11 cellular contexts compared by ENCODE assay signal in the genomic region with DNA sequence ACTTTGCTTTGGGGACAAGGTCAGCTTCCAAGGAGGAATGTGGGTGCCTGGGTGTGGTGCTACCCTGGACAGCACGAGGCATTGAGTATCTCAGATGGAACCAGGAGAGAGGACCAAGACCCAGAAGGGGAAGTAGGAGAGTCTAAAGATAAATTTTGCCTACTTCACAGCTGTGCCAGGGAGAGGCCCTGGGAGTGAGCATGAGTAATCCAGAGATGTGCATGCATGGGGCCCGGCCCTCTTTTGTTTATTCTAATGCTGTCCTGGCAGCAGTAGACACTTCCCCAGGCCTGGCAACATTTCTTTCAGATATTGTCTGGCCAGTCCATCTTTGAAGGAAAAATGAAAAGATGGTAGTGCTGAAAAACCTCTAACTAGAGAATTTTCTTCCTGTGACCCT. TPM values are rescaled to one million over a fixed set of nuclear protein-coding genes. Genes with fewer than 3 reads are reported as not detected.
A peak's percentile ranks its signal among the peaks of the same experiment; 100 is the strongest.
DNase-seq lines count a peak whose midpoint lies in the region; ATAC-seq, FAIRE-seq and TF ChIP-seq lines count a peak whose summit lies in the region.
"Had no signal": no experiment of that assay in that cellular context is flagged by ENCODE, and none has a peak within 500 bp of the region (broad histone marks: within the 10 kb centered on the region; RNA-seq: fewer than 3 reads in every experiment).

No MANE protein-coding gene starts in this region.

- DNase-seq in SIG-M5 treated with dmso at 0.1 percent for 504 hours (lab: John Stamatoyannopoulos, UW; ENCODE audit: unreplicated experiment) (peak; percentile 41), SIG-M5 (lab: John Stamatoyannopoulos, UW) (no peak), astrocyte (ENCODE audit: low read depth) (peak; percentile 34), kidney tubule cell (ENCODE audit: low spot score) (peak; percentile 50), urothelium cell line (ENCODE audit: low spot score) (peak; percentile 53), NCI-H2227 (lab: John Stamatoyannopoulos, UW; ENCODE audit: unreplicated experiment) (no peak)
- DNase-seq in CD8-positive, alpha-beta T cell, result no peak
- no peak for DNase-seq in CD4-positive, alpha-beta memory T cell
- DNase-seq: ACHN; activated T-cell treated with anti-CD3 and anti-CD28 coated beads, Interleukin-2, amount 50 U/mL, for 4 hours; esophagus squamous epithelium had no signal

- no peak for TF ChIP-seq CTCF in astrocyte (IDR thresholded peaks at IDR 0.05; ENCODE audit: insufficient read depth, low read depth, low read length)
- no peak for TF ChIP-seq CTCF in CD8-positive, alpha-beta T cell (IDR thresholded peaks at IDR 0.05)

- no peaks in the 10 kb centered on the region for H3K27me3 Mint-ChIP-seq in astrocyte (ENCODE audit: low read depth, unreplicated experiment)
- no peaks in the 10 kb centered on the region for H3K27me3 Mint-ChIP-seq in CD8-positive, alpha-beta T cell (ENCODE audit: low read depth)
- no peaks in the 10 kb centered on the region for H3K27me3 Mint-ChIP-seq in CD4-positive, alpha-beta memory T cell

- POLR2A ChIA-PET in CD8-positive, alpha-beta T cell (lab: Charles Lee), result no interaction called here
- POLR2A ChIA-PET in CD4-positive, alpha-beta memory T cell (lab: Charles Lee; ENCODE audit: partially characterized antibody), result no interaction called here

- no peaks in the 10 kb centered on the region for H3K27me3 ChIP-seq in astrocyte (ENCODE audit: insufficient read depth, low read length)
- no peaks in the 10 kb centered on the region for H3K27me3 ChIP-seq in CD8-positive, alpha-beta T cell (ENCODE audit: insufficient read depth, low read length)
- no peaks in the 10 kb centered on the region for H3K27me3 ChIP-seq in CD4-positive, alpha-beta memory T cell (ENCODE audit: insufficient read depth, low read length)
- H3K27me3 ChIP-seq: esophagus squamous epithelium had no signal

- H3K4me1 Mint-ChIP-seq in astrocyte (ENCODE audit: low read depth, unreplicated experiment), result peaks cover 8% of the 10 kb centered on the region
- no peaks in the 10 kb centered on the region for H3K4me1 Mint-ChIP-seq in CD8-positive, alpha-beta T cell (ENCODE audit: low read depth)
- peaks cover 0 to 1% (median 0%) of the 10 kb centered on the region in 4 donors for H3K4me1 Mint-ChIP-seq in CD4-positive, alpha-beta memory T cell

- CTCF ChIA-PET in CD8-positive, alpha-beta T cell (lab: Charles Lee), result interaction anchor here (1.2 kb wide), 1 partner anchor 124 kb away, joined by 3 read pairs; no protein-coding TSS in a partner anchor
- CTCF ChIA-PET in CD4-positive, alpha-beta memory T cell (lab: Charles Lee; ENCODE audit: partially characterized antibody), result no interaction called here

- no peak overlapping the region for H3K27ac ChIP-seq in astrocyte (ENCODE audit: low read depth, low read length)
- H3K27ac ChIP-seq in CD8-positive, alpha-beta T cell (ENCODE audit: low read depth, low read length), result no peak overlapping the region
- H3K27ac ChIP-seq in CD4-positive, alpha-beta memory T cell (ENCODE audit: low read depth, low read length), result no peak overlapping the region
- H3K27ac ChIP-seq: esophagus squamous epithelium had no signal

- H3K9me3 ChIP-seq in astrocyte (ENCODE audit: insufficient read depth, low read depth, low read length), result no peaks in the 10 kb centered on the region
- H3K9me3 ChIP-seq in CD8-positive, alpha-beta T cell (ENCODE audit: low read length), result no peaks in the 10 kb centered on the region
- no peaks in the 10 kb centered on the region for H3K9me3 ChIP-seq in CD4-positive, alpha-beta memory T cell (ENCODE audit: control insufficient read depth in 1 of 2, low read length in 2 of 2)
- H3K9me3 ChIP-seq: esophagus squamous epithelium had no signal

- ATAC-seq in CD8-positive, alpha-beta T cell, result no peak
- ATAC-seq: activated T-cell treated with anti-CD3 and anti-CD28 coated beads, Interleukin-2, amount 50 U/mL, for 4 hours had no signal

- H3K36me3 Mint-ChIP-seq in astrocyte (ENCODE audit: low read depth, unreplicated experiment), result no peaks in the 10 kb centered on the region
- no peaks in the 10 kb centered on the region for H3K36me3 Mint-ChIP-seq in CD8-positive, alpha-beta T cell
- no peaks in the 10 kb centered on the region for H3K36me3 Mint-ChIP-seq in CD4-positive, alpha-beta memory T cell

- H3K79me2 ChIP-seq in astrocyte (ENCODE audit: insufficient read depth, low read length), result no peaks in the 10 kb centered on the region

- no peak overlapping the region for H3K4me3 ChIP-seq in astrocyte (ENCODE audit: insufficient read depth, low read depth, low read length)
- H3K4me3 ChIP-seq in CD8-positive, alpha-beta T cell (ENCODE audit: low read depth, low read length), result no peak overlapping the region
- H3K4me3 ChIP-seq in CD4-positive, alpha-beta memory T cell (ENCODE audit: low read length in 2 of 2), result no peak overlapping the region
- H3K4me3 ChIP-seq: esophagus squamous epithelium had no signal

- no peak overlapping the region for H2AFZ ChIP-seq in astrocyte (ENCODE audit: low read depth, low read length)

- no peak overlapping the region for H3K9ac ChIP-seq in astrocyte (ENCODE audit: low read length)

- H3K27ac Mint-ChIP-seq in astrocyte (ENCODE audit: unreplicated experiment), result no peak overlapping the region
- no peak overlapping the region for H3K27ac Mint-ChIP-seq in CD8-positive, alpha-beta T cell
- H3K27ac Mint-ChIP-seq in CD4-positive, alpha-beta memory T cell, result no peak overlapping the region

- H3K9me3 Mint-ChIP-seq in astrocyte (ENCODE audit: unreplicated experiment), result peaks cover 2% of the 10 kb centered on the region
- no peaks in the 10 kb centered on the region for H3K9me3 Mint-ChIP-seq in CD8-positive, alpha-beta T cell
- H3K9me3 Mint-ChIP-seq in CD4-positive, alpha-beta memory T cell, result no peaks in the 10 kb centered on the region
- H3K9me3 Mint-ChIP-seq: activated T-cell treated with anti-CD3 and anti-CD28 coated beads, Interleukin-2, amount 50 U/mL, for 4 hours had no signal

- intact Hi-C loops in CD8-positive, alpha-beta T cell (cut with DNase I, micrococcal nuclease), result loop anchor here in 1 of 2 experiments (5.0 kb wide), 1 partner anchor 61 kb away; no protein-coding TSS in a partner anchor
- intact Hi-C loops in CD4-positive, alpha-beta memory T cell (cut with micrococcal nuclease), result no loop called here

- H4K20me1 ChIP-seq in astrocyte (ENCODE audit: insufficient read depth, low read length), result no peaks in the 10 kb centered on the region

- H3K4me3 Mint-ChIP-seq in astrocyte (ENCODE audit: unreplicated experiment), result no peak overlapping the region
- no peak overlapping the region for H3K4me3 Mint-ChIP-seq in CD8-positive, alpha-beta T cell
- H3K4me3 Mint-ChIP-seq in CD4-positive, alpha-beta memory T cell, result no peak overlapping the region
- H3K4me3 Mint-ChIP-seq: activated T-cell treated with anti-CD3 and anti-CD28 coated beads, Interleukin-2, amount 50 U/mL, for 4 hours had no signal

- peak overlapping the region; percentile 11 for H3K4me2 ChIP-seq in astrocyte (ENCODE audit: low read length)

- peaks cover 16% of the 10 kb centered on the region for H3K4me1 ChIP-seq in astrocyte (ENCODE audit: insufficient read depth, low read length)
- no peaks in the 10 kb centered on the region for H3K4me1 ChIP-seq in CD8-positive, alpha-beta T cell (ENCODE audit: insufficient read depth, low read length)
- no peaks in the 10 kb centered on the region for H3K4me1 ChIP-seq in CD4-positive, alpha-beta memory T cell (ENCODE audit: insufficient read depth, low read length)

- FAIRE-seq in astrocyte (lab: Jason Lieb, UNC) (no peak), urothelium cell line (lab: Jason Lieb, UNC) (no peak)

- no peaks in the 10 kb centered on the region for H3K36me3 ChIP-seq in astrocyte (ENCODE audit: insufficient read depth, low read length)
- no peaks in the 10 kb centered on the region for H3K36me3 ChIP-seq in CD8-positive, alpha-beta T cell (ENCODE audit: insufficient read depth, low read length)
- H3K36me3 ChIP-seq in CD4-positive, alpha-beta memory T cell (ENCODE audit: insufficient read depth, low read length), result no peaks in the 10 kb centered on the region
- H3K36me3 ChIP-seq: esophagus squamous epithelium had no signal

RNA-seq across cellular contexts. Expression of gene GNPNAT1, which starts 49.5 kb away (rescaled TPM):
- 32.4 and 37.7 TPM in 2 replicates for total RNA-seq in astrocyte
- 1 to 10 TPM; 5.6 to 7.5 TPM for total RNA-seq in CD8-positive, alpha-beta T cell
- 10 to 100 TPM; 10.0 to 15.2 TPM for total RNA-seq in CD4-positive, alpha-beta memory T cell
- 10 to 100 TPM; 10.0 to 16.2 TPM for polyA plus RNA-seq in CD4-positive, alpha-beta memory T cell

Comparison
In these comparisons a context has a peak if more than half of its experiments do, and no peak if none do; other contexts are left out.
1. DNase-seq: peak in SIG-M5 treated with dmso at 0.1 percent for 504 hours (single experiment), astrocyte (single experiment), kidney tubule cell (single experiment) and urothelium cell line (single experiment); none in SIG-M5 (single experiment), CD8-positive, alpha-beta T cell (0 of 7), CD4-positive, alpha-beta memory T cell (0 of 5) and NCI-H2227 (single experiment).